21 cellular contexts compared by ENCODE assay signal in genomic region chr1:61273167-61273705, GRCh38.
DNase-seq lines count a peak whose midpoint lies in the region; ATAC-seq and TF ChIP-seq lines count a peak whose summit lies in the region.
"Had no signal": no experiment of that assay in that cellular context is flagged by ENCODE, and none has a peak within 500 bp of the region (broad histone marks: within the 10 kb centered on the region; RNA-seq: fewer than 3 reads in every experiment).

No MANE protein-coding gene starts in this region.

- in situ Hi-C loops in gastrocnemius medialis (cut with MboI; ENCODE audit: low sequenced_read_pairs in 4 of 4), result no loop called here
- in situ Hi-C loops in brain microvascular endothelial cell (cut with HindIII; ENCODE audit: low pct_ligation_motif_present, low sequenced_read_pairs), result no loop called here

- H3K4me3 ChIP-seq in heart left ventricle, result no peak overlapping the region
- H3K4me3 ChIP-seq in gastrocnemius medialis, result no peak overlapping the region
- no peak overlapping the region for H3K4me3 ChIP-seq in brain microvascular endothelial cell (ENCODE audit: low read depth, low read length)
- H3K4me3 ChIP-seq: GM12878 had no signal

- H3K27ac ChIP-seq in heart left ventricle (peak overlapping the region in 7 of 12 donors; percentile 3 to 30 (median 15)), gastrocnemius medialis (peak overlapping the region; percentile 24 to 47 (median 36)), brain microvascular endothelial cell (no peak overlapping the region)
- H3K27ac ChIP-seq: epithelial cell of prostate had no signal

- H3K9me3 ChIP-seq in heart left ventricle (no peaks in the 10 kb centered on the region), gastrocnemius medialis (no peaks in the 10 kb centered on the region)

- H3K36me3 ChIP-seq in heart left ventricle, result no peaks in the 10 kb centered on the region
- H3K36me3 ChIP-seq in gastrocnemius medialis, result no peaks in the 10 kb centered on the region
- H3K36me3 ChIP-seq in brain microvascular endothelial cell (replicated peaks), result no peaks in the 10 kb centered on the region

- no peak for DNase-seq in heart left ventricle
- DNase-seq in Right ventricle myocardium superior, result no peak
- no peak for DNase-seq in left ventricle myocardium superior
- no peak for DNase-seq in gastrocnemius medialis
- no peak for DNase-seq in HPDE6-E6E7 (ENCODE audit: extremely low spot score)
- no peak for DNase-seq in brain microvascular endothelial cell
- DNase-seq in inferior parietal cortex (ENCODE audit: extremely low spot score), result no peak
- DNase-seq: activated CD4-positive, alpha-beta memory T cell treated with anti-CD3 and anti-CD28 coated beads for 36 hours; activated effector memory CD4-positive, alpha-beta T cell treated with anti-CD3 and anti-CD28 coated beads, Interleukin-2, amount 50 U/mL, for 16 hours; activated naive CD8-positive, alpha-beta T cell treated with anti-CD3 and anti-CD28 coated beads for 36 hours; CD4-positive, alpha-beta memory T cell; effector CD8-positive, alpha-beta T cell; left colon; mesendoderm; NCI-H1048; NCI-H1694 treated with DMSO at 0.1 percent for 48 hours; NCI-H524 treated with DMSO at 0.1 percent for 48 hours; stimulated activated CD4-positive, alpha-beta T cell treated with anti-CD3 and anti-CD28 coated beads, Interleukin-2, amount 100 ng/mL, for 24 hours had no signal

- 66 to 76% (median 74%) methylated on average over 4 of the region's 4 CpGs for WGBS in heart left ventricle, 4 donors

- ATAC-seq in heart left ventricle, result peak in 2 of 4 donors; percentile 22 to 38
- ATAC-seq in Right ventricle myocardium superior (ENCODE audit: poor library complexity), result no peak
- peak; percentile 32 for ATAC-seq in left ventricle myocardium superior
- ATAC-seq in gastrocnemius medialis, result no peak
- no peak for ATAC-seq in GM21717 (IDR thresholded peaks at IDR 0.05; ENCODE audit: unreplicated experiment)
- ATAC-seq: GM12878, left colon had no signal

- H3K27me3 ChIP-seq in heart left ventricle (no peaks in the 10 kb centered on the region), gastrocnemius medialis (no peaks in the 10 kb centered on the region), brain microvascular endothelial cell (replicated peaks) (no peaks in the 10 kb centered on the region)

- TF ChIP-seq CTCF in heart left ventricle (IDR thresholded peaks at IDR 0.05), result no peak
- TF ChIP-seq CTCF in gastrocnemius medialis (IDR thresholded peaks at IDR 0.05 in 4 of 5, conservative IDR thresholded peaks at IDR 0.05 in 1 of 5), result no peak
- no peak for TF ChIP-seq CTCF in brain microvascular endothelial cell (IDR thresholded peaks at IDR 0.05; ENCODE audit: low read depth, low read length, missing control alignments)

- intact Hi-C loops in heart left ventricle (cut with DNase I), result no loop called here
- intact Hi-C loops in Right ventricle myocardium superior (cut with DNase I), result no loop called here
- intact Hi-C loops in left ventricle myocardium superior (cut with micrococcal nuclease), result no loop called here
- intact Hi-C loops in gastrocnemius medialis (cut with DNase I; ENCODE audit: low total_unique reads), result no loop called here

- no peak for TF ChIP-seq POLR2A in heart left ventricle (IDR thresholded peaks at IDR 0.05)
- TF ChIP-seq POLR2A in gastrocnemius medialis (IDR thresholded peaks at IDR 0.05), result no peak

- H3K4me1 ChIP-seq in heart left ventricle, result peaks cover 0 to 52% (median 18%) of the 10 kb centered on the region in 12 donors
- H3K4me1 ChIP-seq in gastrocnemius medialis, result peaks cover 0 to 29% of the 10 kb centered on the region in 2 donors
